ENCODE assay signal across 1 cellular context in genomic region chr2:58006952-58007284, GRCh38.
TF ChIP-seq lines count a peak whose summit lies in the region.

No MANE protein-coding gene starts in this region.

TF ChIP-seq in GM12878, 131 proteins besides CTCF, POLR2A, EP300 and RAD21:
- peak in 1 of 2 experiments; percentile 22; a peak in 1 of 4 replicates for TF ChIP-seq IKZF2 (IDR thresholded peaks at IDR 0.05)
- TF ChIP-seq ZNF687 (IDR thresholded peaks at IDR 0.05): no peak
- no peak for TF ChIP-seq SREBF1 (IDR thresholded peaks at IDR 0.05; ENCODE audit: low read length)
- no peak for TF ChIP-seq SRF (IDR thresholded peaks at IDR 0.05; ENCODE audit: low read depth in 2 of 2, low read length in 2 of 2)
- TF ChIP-seq CHD2 (IDR thresholded peaks at IDR 0.05; ENCODE audit: borderline replicate concordance, low read depth, low read length): no peak
- TF ChIP-seq BHLHE40 (IDR thresholded peaks at IDR 0.05; ENCODE audit: borderline replicate concordance in 1 of 2, low read depth in 2 of 2, low read length in 1 of 2): no peak
- peak; percentile 45; the same call in 1 of the 2 replicates for TF ChIP-seq IKZF1 (conservative IDR thresholded peaks at IDR 0.05)
